Comparison of ENCODE assay signal across 8 cellular contexts in the genomic region with DNA sequence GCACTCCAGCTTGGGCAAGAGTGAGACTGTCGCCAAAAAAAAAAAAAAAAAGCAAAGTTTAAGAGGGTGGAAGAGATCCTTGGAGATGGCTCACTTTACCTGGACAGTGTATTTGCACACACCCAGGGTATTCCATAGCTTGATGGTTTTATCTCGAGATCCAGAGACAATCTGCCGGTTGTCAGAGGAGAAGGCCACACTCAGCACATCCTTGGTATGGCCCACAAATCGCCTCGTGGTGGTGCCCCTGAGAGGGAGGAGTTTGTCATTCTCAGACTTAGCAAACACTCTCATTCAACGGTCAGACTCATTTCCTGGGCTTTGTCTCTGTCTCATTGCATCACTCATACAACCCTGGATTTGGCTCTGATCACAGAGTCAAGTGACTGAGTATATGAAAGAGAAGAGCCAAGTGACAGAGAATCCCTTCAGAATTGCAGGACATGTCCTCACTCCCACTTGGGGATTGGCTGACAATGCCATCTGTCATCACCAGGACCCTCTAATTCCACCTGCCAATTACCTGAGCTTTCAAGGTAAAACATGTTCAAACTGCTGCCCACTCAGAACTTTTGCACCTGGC. TPM values are rescaled to one million over a fixed set of nuclear protein-coding genes. Genes with fewer than 3 reads are reported as not detected.
A peak's percentile ranks its signal among the peaks of the same experiment; 100 is the strongest.
DNase-seq lines count a peak whose midpoint lies in the region; ATAC-seq and TF ChIP-seq lines count a peak whose summit lies in the region.

No MANE protein-coding gene starts in this region.

- H3K27ac ChIP-seq in A673 (ENCODE audit: low read depth, low read length, poor library complexity, severe bottlenecking) (peak overlapping the region; percentile 96), hepatocyte (peak overlapping the region; percentile 93), subcutaneous abdominal adipose tissue (ENCODE audit: low read depth, low read length) (peak overlapping the region; percentile 99), left lung (peak overlapping the region in 1 of 2 donors; percentile 97)

- H3K27me3 ChIP-seq in A673 (replicated peaks; ENCODE audit: insufficient read depth, low read depth, low read length, poor library complexity) (no peaks in the 10 kb centered on the region), hepatocyte (no peaks in the 10 kb centered on the region), subcutaneous abdominal adipose tissue (ENCODE audit: control insufficient read depth in 5 of 5, insufficient read depth in 4 of 5, low read length in 5 of 5) (no peaks in the 10 kb centered on the region), left lung (no peaks in the 10 kb centered on the region)

- POLR2A ChIA-PET in A673 (lab: Charles Lee; ENCODE audit: low non-redundant PET) = interaction anchor here (0.5 to 0.7 kb wide), 2 partner anchors 14 to 18 kb away, joined by 3 to 8 read pairs; a partner anchor contains a TSS

- intact Hi-C loops in A673 (cut with micrococcal nuclease; ENCODE audit: unreplicated experiment) = no loop called here
- intact Hi-C loops in left lung (cut with DNase I) = no loop called here

- H3K79me2 ChIP-seq in hepatocyte = peaks cover 71% of the 10 kb centered on the region

- ATAC-seq in activated T-helper 17 cell treated with anti-CD3 and anti-CD28 coated beads, Interleukin-2, amount 50 U/mL, for 72 hours (replicated peaks) = peak; percentile 72
- ATAC-seq in left lung = no peak

- CTCF ChIA-PET in A673 (lab: Charles Lee) = no interaction called here

- H3K36me3 ChIP-seq in A673 (ENCODE audit: insufficient read depth, low read length, poor library complexity, severe bottlenecking) (peaks cover 66% of the 10 kb centered on the region), hepatocyte (replicated peaks; ENCODE audit: insufficient read depth, low read depth) (peaks cover 13% of the 10 kb centered on the region), subcutaneous abdominal adipose tissue (ENCODE audit: control insufficient read depth in 5 of 5, insufficient read depth in 5 of 5, low read length in 5 of 5) (peaks cover 9 to 57% (median 52%) of the 10 kb centered on the region in 5 donors), left lung (peaks cover 17 to 62% of the 10 kb centered on the region in 2 donors)

- H3K4me2 ChIP-seq in hepatocyte = peak overlapping the region; percentile 90

- TF ChIP-seq CTCF in A673 (conservative IDR thresholded peaks at IDR 0.05; ENCODE audit: low read depth, low read length) (no peak; the same call in 1 of the 2 replicates), HFF-Myc (IDR thresholded peaks at IDR 0.05; ENCODE audit: low read depth, low read length, missing control alignments) (no peak), hepatocyte (IDR thresholded peaks at IDR 0.05; ENCODE audit: poor library complexity) (no peak), left lung (IDR thresholded peaks at IDR 0.05) (no peak)

- H3K4me1 ChIP-seq in A673 (ENCODE audit: insufficient read depth, low read length, poor library complexity, severe bottlenecking) (peaks cover 33% of the 10 kb centered on the region), hepatocyte (ENCODE audit: insufficient read depth) (peaks cover 27% of the 10 kb centered on the region), subcutaneous abdominal adipose tissue (ENCODE audit: control insufficient read depth in 5 of 5, insufficient read depth in 5 of 5, low read length in 5 of 5) (peaks cover 12 to 45% (median 42%) of the 10 kb centered on the region in 5 donors), left lung (peaks cover 10 to 48% of the 10 kb centered on the region in 2 donors)

- H3K9me3 ChIP-seq in A673 (ENCODE audit: low read depth, low read length, poor library complexity, severe bottlenecking) (no peaks in the 10 kb centered on the region), hepatocyte (ENCODE audit: low read depth) (no peaks in the 10 kb centered on the region), subcutaneous abdominal adipose tissue (ENCODE audit: control insufficient read depth in 5 of 5, low read length in 5 of 5) (no peaks in the 10 kb centered on the region), left lung (no peaks in the 10 kb centered on the region)

- no peaks in the 10 kb centered on the region for H3K9me2 ChIP-seq in hepatocyte (replicated peaks; ENCODE audit: insufficient read depth)

- H2AFZ ChIP-seq in hepatocyte = no peak overlapping the region

- no peaks in the 10 kb centered on the region for H3K27me3 Mint-ChIP-seq in activated T-helper 17 cell treated with anti-CD3 and anti-CD28 coated beads, Interleukin-2, amount 50 U/mL, for 72 hours

- peak overlapping the region; percentile 85 for H3K4me3 Mint-ChIP-seq in activated T-helper 17 cell treated with anti-CD3 and anti-CD28 coated beads, Interleukin-2, amount 50 U/mL, for 72 hours

- H4K20me1 ChIP-seq in hepatocyte (ENCODE audit: insufficient read depth, poor library complexity, severe bottlenecking) = peaks cover 66% of the 10 kb centered on the region

- H3K27ac Mint-ChIP-seq in activated T-helper 17 cell treated with anti-CD3 and anti-CD28 coated beads, Interleukin-2, amount 50 U/mL, for 72 hours = peak overlapping the region; percentile 99

- DNase-seq in A673 (ENCODE audit: low spot score) = peak; percentile 87
- DNase-seq in HFF-Myc (ENCODE audit: extremely low read depth, low read depth) = no peak
- peak; percentile 65 for DNase-seq in hepatocyte (ENCODE audit: low spot score)
- DNase-seq in left lung = no peak
- DNase-seq in superior temporal gyrus (ENCODE audit: extremely low spot score) = no peak
- DNase-seq in DMS 273 (lab: John Stamatoyannopoulos, UW; ENCODE audit: unreplicated experiment) = no peak

- peak overlapping the region; percentile 78 for H3K4me3 ChIP-seq in A673 (ENCODE audit: low read depth, low read length, poor library complexity, severe bottlenecking)
- peak overlapping the region; percentile 75 for H3K4me3 ChIP-seq in HFF-Myc (replicated peaks; ENCODE audit: low read depth, low read length)
- no peak overlapping the region for H3K4me3 ChIP-seq in hepatocyte
- peak overlapping the region; percentile 89 to 100 (median 99) for H3K4me3 ChIP-seq in subcutaneous abdominal adipose tissue (ENCODE audit: low read depth in 1 of 5, low read length in 5 of 5)
- H3K4me3 ChIP-seq in left lung = peak overlapping the region in 1 of 2 donors; percentile 64

- peaks cover 84% of the 10 kb centered on the region for H3K36me3 Mint-ChIP-seq in activated T-helper 17 cell treated with anti-CD3 and anti-CD28 coated beads, Interleukin-2, amount 50 U/mL, for 72 hours (ENCODE audit: low read depth)

- WGBS in hepatocyte (ENCODE audit: low lambda C conversion rate, missing lambda C conversion rate) = 52% methylated on average over 5 of the region's 6 CpGs

- H3K4me1 Mint-ChIP-seq in activated T-helper 17 cell treated with anti-CD3 and anti-CD28 coated beads, Interleukin-2, amount 50 U/mL, for 72 hours = peaks cover 33% of the 10 kb centered on the region

- no TSS peak for BruUV-seq in A673 (replicated peaks; lab: Mats Ljungman, UMichigan)

- H3K9ac ChIP-seq in subcutaneous abdominal adipose tissue (ENCODE audit: low read length in 5 of 5) = peak overlapping the region; percentile 19 to 100 (median 82)

- no peaks in the 10 kb centered on the region for H3K9me3 Mint-ChIP-seq in activated T-helper 17 cell treated with anti-CD3 and anti-CD28 coated beads, Interleukin-2, amount 50 U/mL, for 72 hours

RNA-seq across cellular contexts. Expression of a gene that starts 2.2 kb away (rescaled TPM):
- total RNA-seq in A673 (2021) (1,719 and 1,726 TPM in 2 replicates), hepatocyte (2,199 and 2,553 TPM in 2 replicates), left lung (1,000 to 10,000 TPM; 1,244 to 1,308 TPM)
- 1,000 to 10,000 TPM; 2,150 to 2,706 TPM for total RNA-seq in activated T-helper 17 cell treated with anti-CD3 and anti-CD28 coated beads, Interleukin-2, amount 50 U/mL, for 72 hours
- 680 TPM in 2 replicates for polyA plus RNA-seq in hepatocyte

RNA-seq across cellular contexts. Expression of a gene that starts 18.4 kb away (rescaled TPM):
- total RNA-seq in A673 (2021) (24.2 and 24.6 TPM in 2 replicates), hepatocyte (11.9 and 14.9 TPM in 2 replicates), left lung (10 to 100 TPM; 24.2 to 24.5 TPM)
- 10 to 100 TPM; 27.1 to 30.8 TPM for total RNA-seq in activated T-helper 17 cell treated with anti-CD3 and anti-CD28 coated beads, Interleukin-2, amount 50 U/mL, for 72 hours
- polyA plus RNA-seq in hepatocyte = 1.7 and 2.0 TPM in 2 replicates

RNA-seq across cellular contexts. Expression of a gene that starts 19.5 kb away (rescaled TPM):
- total RNA-seq in A673 (2021) (7.3 and 7.9 TPM in 2 replicates), hepatocyte (6.1 and 13.2 TPM in 2 replicates), left lung (10 to 100 TPM; 12.4 to 12.9 TPM)
- 10 to 100 TPM; 14.3 to 19.4 TPM for total RNA-seq in activated T-helper 17 cell treated with anti-CD3 and anti-CD28 coated beads, Interleukin-2, amount 50 U/mL, for 72 hours
- 6.5 and 9.9 TPM in 2 replicates for polyA plus RNA-seq in hepatocyte

RNA-seq across cellular contexts. Expression of a gene that starts 36.5 kb away (rescaled TPM):
- total RNA-seq in A673 (2021) (0.96 TPM in 1 of 2 replicates, not detected in the other), hepatocyte (not detected in 2 replicates), left lung (1 to 10 TPM; 4.3 to 5.7 TPM)
- total RNA-seq in activated T-helper 17 cell treated with anti-CD3 and anti-CD28 coated beads, Interleukin-2, amount 50 U/mL, for 72 hours = 1 to 10 TPM; 2.7 to 5.9 TPM
- polyA plus RNA-seq in hepatocyte = 0.35 TPM in 1 of 2 replicates, not detected in the other

Comparison
In these comparisons a context has a peak if more than half of its experiments do, and no peak if none do; other contexts are left out.
1. DNase-seq: peak in A673 (single experiment) and hepatocyte (single experiment); none in HFF-Myc (single experiment), left lung (0 of 2), superior temporal gyrus (single experiment) and DMS 273 (single experiment).